8 cellular contexts compared by ENCODE assay signal in genomic region chr2:108787209-108787558, GRCh38. TPM values are rescaled to one million over a fixed set of nuclear protein-coding genes. Genes with fewer than 3 reads are reported as not detected.
A peak's percentile ranks its signal among the peaks of the same experiment; 100 is the strongest.
DNase-seq lines count a peak whose midpoint lies in the region; ATAC-seq, FAIRE-seq and TF ChIP-seq lines count a peak whose summit lies in the region.

No MANE protein-coding gene starts in this region.

- H3K27ac ChIP-seq in heart right ventricle (peak overlapping the region in 6 of 10 donors; percentile 57 to 83 (median 70)), K562 (ENCODE audit: extremely low read depth, low read depth, low read length) (peak overlapping the region; percentile 87), mesodermal cell (ENCODE audit: low read depth, low read length, severe bottlenecking) (peak overlapping the region; percentile 94), aorta (ENCODE audit: low read depth in 1 of 2, low read length in 2 of 2) (no peak overlapping the region)

- H3K79me2 ChIP-seq in K562 (ENCODE audit: control insufficient read depth, insufficient read depth, low read length) = peaks cover 31% of the 10 kb centered on the region

- H3K9me1 ChIP-seq in K562 (ENCODE audit: control insufficient read depth, insufficient read depth, low read length) = no peaks in the 10 kb centered on the region

- in situ Hi-C loops in K562 (cut with MboI) = no loop called here

- DNase-seq in heart right ventricle = no peak
- no peak for DNase-seq in left cardiac atrium
- DNase-seq in K562 (ENCODE audit: extremely low read depth in 1 of 4, low spot score in 3 of 4) = no peak
- no peak for DNase-seq in aorta
- DNase-seq in stimulated activated CD4-positive, alpha-beta T cell treated with anti-CD3 and anti-CD28 coated beads, Interleukin-12 subunit alpha, Interleukin-12 subunit beta, amount 100 ng/mL, for 4 hours = no peak
- no peak for DNase-seq in germinal center (ENCODE audit: low spot score)

- no peak for TF ChIP-seq POLR2A in K562 (conservative IDR thresholded peaks at IDR 0.05)

- TF ChIP-seq CTCF in heart right ventricle (IDR thresholded peaks at IDR 0.05) (no peak), K562 (IDR thresholded peaks at IDR 0.05 in 2 of 3, conservative IDR thresholded peaks at IDR 0.05 in 1 of 3; ENCODE audit: insufficient read depth in 2 of 3, low read depth in 1 of 3, low read length in 3 of 3) (no peak)

- no peaks in the 10 kb centered on the region for H3K9me3 ChIP-seq in heart right ventricle
- no peaks in the 10 kb centered on the region for H3K9me3 ChIP-seq in K562 (replicated peaks; ENCODE audit: control insufficient read depth, insufficient read depth, low read depth, low read length)
- no peaks in the 10 kb centered on the region for H3K9me3 ChIP-seq in mesodermal cell (ENCODE audit: control insufficient read depth, low read length)
- H3K9me3 ChIP-seq in aorta (ENCODE audit: control insufficient read depth, low read length) = no peaks in the 10 kb centered on the region

- intact Hi-C loops in heart right ventricle (cut with DNase I) = no loop called here
- intact Hi-C loops in left cardiac atrium (cut with DNase I) = no loop called here
- intact Hi-C loops in K562 (cut with micrococcal nuclease) = no loop called here
- intact Hi-C loops in aorta (cut with DNase I) = no loop called here

- TF ChIP-seq RAD21 in K562 (CRISPR knock-in tag; conservative IDR thresholded peaks at IDR 0.05 in 1 of 2, IDR thresholded peaks at IDR 0.05 in 1 of 2) = no peak

- FAIRE-seq in K562 (lab: Jason Lieb, UNC) = no peak

- peaks cover 0 to 51% (median 23%) of the 10 kb centered on the region in 9 donors for H3K36me3 ChIP-seq in heart right ventricle
- peaks cover 63% of the 10 kb centered on the region for H3K36me3 ChIP-seq in K562 (ENCODE audit: control insufficient read depth, insufficient read depth, low read length)
- peaks cover 39% of the 10 kb centered on the region for H3K36me3 ChIP-seq in mesodermal cell (ENCODE audit: control insufficient read depth, insufficient read depth, low read length)
- peaks cover 2 to 7% of the 10 kb centered on the region in 2 donors for H3K36me3 ChIP-seq in aorta (ENCODE audit: control insufficient read depth in 1 of 2, insufficient read depth in 2 of 2, low read length in 1 of 2)

- H3K4me2 ChIP-seq in K562 (ENCODE audit: insufficient read depth, low read length) = peak overlapping the region; percentile 87

- peak overlapping the region; percentile 82 to 99 for H3K9ac ChIP-seq in K562 (ENCODE audit: insufficient read depth in 1 of 2, low read depth in 2 of 2, low read length in 2 of 2)

- POLR2A ChIA-PET in K562 (lab: Yijun Ruan, JAX) = no interaction called here

- BruUV-seq in K562 (replicated peaks; lab: Mats Ljungman, UMichigan) = TSS peak; percentile 44

- WGBS in heart right ventricle, 2 donors = 5 to 8% methylated on average over 6 of the region's 6 CpGs
- WGBS in K562 (ENCODE audit: insufficient coverage, low coverage, missing lambda C conversion rate) = 2% methylated on average over 6 of the region's 6 CpGs
- 0% methylated on average over 2 to 4 of the region's 6 CpGs for WGBS in mesodermal cell (ENCODE audit: insufficient coverage in 2 of 2), 2 experiments
- WGBS in aorta, 2 donors = 3 to 4% methylated on average over 6 of the region's 6 CpGs

- H3K4me1 ChIP-seq in heart right ventricle (peaks cover 0 to 19% (median 10%) of the 10 kb centered on the region in 9 donors), K562 (replicated peaks in 1 of 2; ENCODE audit: control insufficient read depth in 2 of 2, insufficient read depth in 2 of 2, low read length in 2 of 2) (peaks cover 6 to 12% of the 10 kb centered on the region in 2 experiments; a peak in 2 of 5 replicates), mesodermal cell (ENCODE audit: control insufficient read depth, insufficient read depth, low read length, poor library complexity, severe bottlenecking) (peaks cover 4% of the 10 kb centered on the region), aorta (ENCODE audit: control insufficient read depth in 1 of 2, insufficient read depth in 2 of 2, low read length in 2 of 2) (no peaks in the 10 kb centered on the region)

- H3K27me3 ChIP-seq in heart right ventricle = no peaks in the 10 kb centered on the region
- no peaks in the 10 kb centered on the region for H3K27me3 ChIP-seq in K562 (ENCODE audit: control insufficient read depth in 2 of 2, insufficient read depth in 2 of 2, low read length in 2 of 2)
- H3K27me3 ChIP-seq in aorta (ENCODE audit: control insufficient read depth in 1 of 2, insufficient read depth in 2 of 2, low read length in 1 of 2) = no peaks in the 10 kb centered on the region

- H3K4me3 ChIP-seq in heart right ventricle (peak overlapping the region; percentile 56 to 80 (median 74)), K562 (peak overlapping the region; percentile 92), mesodermal cell (ENCODE audit: extremely low read depth, insufficient read depth, low read length, poor library complexity, severe bottlenecking) (peak overlapping the region; percentile 62), aorta (ENCODE audit: low read length in 2 of 2) (peak overlapping the region; percentile 72 to 79)

- no peak for ATAC-seq in heart right ventricle
- ATAC-seq in left cardiac atrium = no peak
- ATAC-seq in K562 = no peak
- ATAC-seq in aorta (ENCODE audit: low FRiP score) = no peak
- no peak for ATAC-seq in esophagus mucosa

- H4K20me1 ChIP-seq in K562 (replicated peaks; ENCODE audit: control insufficient read depth, insufficient read depth, low read length) = no peaks in the 10 kb centered on the region

- CTCF ChIA-PET in K562 (lab: Yijun Ruan, JAX; ENCODE audit: low intra/inter-chr PET ratio) = no interaction called here

- no peak for TF ChIP-seq EP300 in K562 (IDR thresholded peaks at IDR 0.05; ENCODE audit: low read length)

- H2AFZ ChIP-seq in K562 (ENCODE audit: low read depth, low read length) = peak overlapping the region; percentile 81

TF ChIP-seq in K562, 482 proteins besides CTCF, POLR2A, EP300 and RAD21 (continues in another document):
- TF ChIP-seq CEBPB (tag; IDR thresholded peaks at IDR 0.05) (peak; percentile 50), SNAPC5 (CRISPR knock-in tag; IDR thresholded peaks at IDR 0.05) (no peak)

RNA-seq across cellular contexts. Expression of gene CCDC138, which starts 0.6 kb away (rescaled TPM):
- total RNA-seq in heart right ventricle (1 to 10 TPM in 6 of 10 donors, under 1 TPM in 4; 0.50 to 1.8 (median 1.1) TPM), left cardiac atrium (1 to 10 TPM; 1.6 to 2.0 TPM), K562 (2014; rRNA removed) (18.1 and 18.9 TPM in 2 replicates), K562 (2014; rRNA removed; fragmentation: Illumina TruSeq; extraction: Trizol) (36.6 and 40.0 TPM in 2 replicates), K562 (2015; rRNA removed; fragmentation: Illumina TruSeq; extraction: Trizol) (35.1 and 35.3 TPM in 2 replicates), K562 (2021) (20.1 and 28.4 TPM in 2 replicates), aorta (1 to 10 TPM; 2.4 to 3.2 TPM), esophagus mucosa (4.2 TPM)
- polyA plus RNA-seq in heart right ventricle (under 1 TPM; 0.44 to 0.64 TPM), K562 (2011; rRNA removed) (12.1 and 18.6 TPM in 2 replicates), K562 (2014; fragmentation: Illumina TruSeq; extraction: Trizol) (21.9 and 26.7 TPM in 2 replicates), K562 (2014; fragmentation: Nextera tagmentation; extraction: Ambion mirVana) (10 to 100 TPM; 36.8 to 44.6 TPM), K562 (2014; rRNA removed) (17.5 and 18.5 TPM in 2 replicates), aorta (1 to 10 TPM in 1 of 2 donors, under 1 TPM in 1; 0.25 to 1.1 TPM)
- total RNA-seq in K562 (2011; cell fraction: chromatin; rRNA removed; ENCODE audit: low replicate concordance) = 9.8 and 66.1 TPM in 2 replicates
- 7.7 and 11.2 TPM in 2 replicates for total RNA-seq in K562 (2011; cell fraction: nucleolus; rRNA removed)
- total RNA-seq in K562 (2011; cell fraction: nucleoplasm; rRNA removed) = 16.6 and 17.8 TPM in 2 replicates
- 2.7 and 4.6 TPM in 2 replicates for polyA plus RNA-seq in K562 (2011; cell fraction: cytosol; rRNA removed)
- 6.4 and 7.4 TPM in 2 replicates for polyA plus RNA-seq in K562 (2011; cell fraction: nucleus; rRNA removed)
- polyA plus RNA-seq in K562 (2012) = 12.4 and 15.4 TPM in 2 replicates
- polyA minus RNA-seq in K562 (2011; rRNA and poly(A)+ RNA removed) = 22.7 and 24.7 TPM in 2 replicates
- polyA minus RNA-seq in K562 (2011; cell fraction: cytosol; rRNA and poly(A)+ RNA removed) = 6.3 and 10.4 TPM in 2 replicates
- 12.8 and 16.4 TPM in 2 replicates for polyA minus RNA-seq in K562 (2011; cell fraction: nucleus; rRNA and poly(A)+ RNA removed)
- 12.8 TPM for polyA plus RNA-seq in mesodermal cell (2013, experiment 1 of 2)
- polyA plus RNA-seq in mesodermal cell (2013, experiment 2 of 2) = 13.6 TPM

Comparison
In these comparisons a context has a peak if more than half of its experiments do, and no peak if none do; other contexts are left out.
1. H3K27ac ChIP-seq: peak in heart right ventricle (6 of 10), K562 (single experiment) and mesodermal cell (single experiment); none in aorta (0 of 2).
2. Peak in every context shown above with its lines, with median percentiles within 50 percentile points of each other: H3K4me3 ChIP-seq.